In genomic region chr14:24299255-24300191, GRCh38 we compare ENCODE assay signal across 8 cellular contexts. TPM values are rescaled to one million over a fixed set of nuclear protein-coding genes. Genes with fewer than 3 reads are reported as not detected.
A peak's percentile ranks its signal among the peaks of the same experiment; 100 is the strongest.
DNase-seq lines count a peak whose midpoint lies in the region; TF ChIP-seq lines count a peak whose summit lies in the region.

DHRS1 (minus strand) TSS chr14:24299780; CDS start chr14:24299106, 674 bp downstream.
NOP9 (plus strand) TSS chr14:24299850; CDS start chr14:24299955, 105 bp downstream.

- CTCF ChIA-PET in HEK293T (lab: Yijun Ruan, JAX) = interaction anchor here (0.8 to 5.6 kb wide), 8 partner anchors 8 to 132 kb away, joined by 3 to 69 read pairs (median 4); partner anchors contain the start of genes CHMP4A, CIDEB, MDP1 and TINF2

- intact Hi-C loops in transverse colon (cut with DNase I; ENCODE audit: low total_unique reads) = loop anchor here (5.0 kb wide), 1 partner anchor 162 kb away; the partner anchor contains the start of gene PSME1

- TF ChIP-seq EP300 in transverse colon (IDR thresholded peaks at IDR 0.05; ENCODE audit: low read depth) = no peak

- H3K27me3 ChIP-seq in adipocyte (replicated peaks; ENCODE audit: control insufficient read depth, insufficient read depth, low read length) (no peaks in the 10 kb centered on the region), cardiac muscle cell (no peaks in the 10 kb centered on the region), transverse colon (no peaks in the 10 kb centered on the region)

- POLR2A ChIA-PET in HEK293T (lab: Yijun Ruan, JAX) = interaction anchor here (0.6 to 8.8 kb wide), 13 partner anchors 9 to 185 kb away, joined by 3 to 139 read pairs (median 3); partner anchors contain the start of genes CIDEB, DCAF11, KHNYN and LTB4R2

- peaks cover 23% of the 10 kb centered on the region for H3K4me1 ChIP-seq in adipocyte (ENCODE audit: control insufficient read depth, insufficient read depth, low read length)
- H3K4me1 ChIP-seq in cardiac muscle cell (ENCODE audit: low read depth) = peaks cover 7% of the 10 kb centered on the region
- H3K4me1 ChIP-seq in transverse colon = peaks cover 18 to 43% (median 24%) of the 10 kb centered on the region in 4 donors

- H3K27ac ChIP-seq in cardiac muscle cell (peak within 1 kb of the TSS; percentile 68), transverse colon (peak within 1 kb of the TSS; percentile 89 to 94 (median 92))

- no peak for TF ChIP-seq CTCF in cardiac muscle cell (IDR thresholded peaks at IDR 0.05; ENCODE audit: low read depth, low read length)
- no peak for TF ChIP-seq CTCF in transverse colon (IDR thresholded peaks at IDR 0.05)

- peak; percentile 86 for TF ChIP-seq POLR2A in transverse colon (IDR thresholded peaks at IDR 0.05)

- H3K4me3 ChIP-seq in GM08714 (ENCODE audit: low read length) = peak within 1 kb of the TSS; percentile 96
- peak within 1 kb of the TSS; percentile 96 for H3K4me3 ChIP-seq in adipocyte (ENCODE audit: low read length)
- peak within 1 kb of the TSS; percentile 69 for H3K4me3 ChIP-seq in cardiac muscle cell
- H3K4me3 ChIP-seq in transverse colon = peak within 1 kb of the TSS; percentile 72 to 96 (median 84)

- 0 to 1% methylated on average over 1 to 65 of the region's 75 CpGs for WGBS in transverse colon (ENCODE audit: low coverage in 1 of 2), 2 donors

- H3K36me3 ChIP-seq in adipocyte (ENCODE audit: control insufficient read depth, insufficient read depth, low read length, severe bottlenecking) (peaks cover 48% of the 10 kb centered on the region), cardiac muscle cell (peaks cover 24% of the 10 kb centered on the region), transverse colon (peaks cover 0 to 40% (median 18%) of the 10 kb centered on the region in 4 donors)

- H3K9ac ChIP-seq in adipocyte (ENCODE audit: low read length) = peak within 1 kb of the TSS; percentile 96

- DNase-seq in HEK293T (ENCODE audit: extremely low spot score) (peak; percentile 95), NAMALWA (ENCODE audit: low spot score) (peak; percentile 92), SW480 (ENCODE audit: low spot score) (peak; percentile 82), adipocyte (ENCODE audit: low read depth) (peak; percentile 96), cardiac muscle cell (ENCODE audit: low read depth in 1 of 2, low spot score in 1 of 2) (peak; percentile 92 to 96), pons (ENCODE audit: low spot score) (peak; percentile 83), transverse colon (peak; percentile 96)

- in situ Hi-C loops in transverse colon (cut with MboI; ENCODE audit: low pct_ligation_motif_present in 1 of 4, low pct_unique_long_range_greater_than_20kb in 1 of 4, low sequenced_read_pairs in 3 of 4) = loop anchor here in 1 of 4 donors (5.0 kb wide), 1 partner anchor 57 kb away; the partner anchor contains the start of gene TINF2

- no peaks in the 10 kb centered on the region for H3K9me3 ChIP-seq in adipocyte (ENCODE audit: control insufficient read depth, low read length)
- no peaks in the 10 kb centered on the region for H3K9me3 ChIP-seq in cardiac muscle cell (ENCODE audit: low read depth)
- H3K9me3 ChIP-seq in transverse colon = no peaks in the 10 kb centered on the region

TF ChIP-seq in HEK293T, 16 proteins besides CTCF, POLR2A, EP300 and RAD21:
- TF ChIP-seq BHLHE40 (IDR thresholded peaks at IDR 0.05; ENCODE audit: borderline replicate concordance) = no peak
- TF ChIP-seq FOXA1 (IDR thresholded peaks at IDR 0.05) = no peak
- TF ChIP-seq FOXM1 (IDR thresholded peaks at IDR 0.05; ENCODE audit: borderline replicate concordance) = no peak
- TF ChIP-seq L3MBTL2 (conservative IDR thresholded peaks at IDR 0.05) = peak; percentile 79

RNA-seq across cellular contexts. Expression of gene DHRS1, which starts in this region (rescaled TPM):
- total RNA-seq in cardiac muscle cell (43.2 and 54.3 TPM in 2 replicates), transverse colon (100 to 1,000 TPM in 1 of 4 donors, 10 to 100 TPM in 3; 84.2 to 106 (median 94.6) TPM)
- 53.5 and 58.1 TPM in 2 replicates for polyA plus RNA-seq in cardiac muscle cell

RNA-seq across cellular contexts. Expression of gene NOP9, which starts in this region (rescaled TPM):
- total RNA-seq in cardiac muscle cell (13.5 and 15.7 TPM in 2 replicates), transverse colon (10 to 100 TPM; 18.8 to 20.9 (median 19.3) TPM)
- polyA plus RNA-seq in cardiac muscle cell = 2.7 and 4.3 TPM in 2 replicates

Comparison
In these comparisons a context has a peak if more than half of its experiments do, and no peak if none do; other contexts are left out.
1. Peak in every context shown above with its lines: DNase-seq, H3K4me3 ChIP-seq and H3K27ac ChIP-seq.